In the genomic region with DNA sequence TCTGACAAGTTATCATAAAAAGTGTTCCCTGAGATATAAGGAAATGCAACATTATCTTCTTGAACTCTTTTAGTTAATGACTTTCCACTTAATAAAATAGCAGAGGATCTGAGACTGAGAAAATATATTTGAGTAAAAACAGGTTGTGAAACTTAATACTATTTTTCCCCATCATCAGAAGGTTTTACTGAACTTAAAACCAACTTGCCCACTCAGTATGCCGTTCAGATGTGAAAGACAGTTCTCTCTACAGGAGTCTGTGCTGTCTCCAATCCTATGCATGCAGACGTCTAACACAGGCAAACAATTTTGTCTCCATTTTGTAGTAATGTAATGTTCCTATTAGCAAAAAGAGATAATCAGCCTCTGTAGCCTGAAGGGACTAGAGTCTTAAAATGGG, we compare ENCODE assay signal across 19 cellular contexts. TPM values are rescaled to one million over a fixed set of nuclear protein-coding genes. Genes with fewer than 3 reads are reported as not detected.
DNase-seq lines count a peak whose midpoint lies in the region; ATAC-seq and TF ChIP-seq lines count a peak whose summit lies in the region.
"Had no signal": no experiment of that assay in that cellular context is flagged by ENCODE, and none has a peak within 500 bp of the region (broad histone marks: within the 10 kb centered on the region; RNA-seq: fewer than 3 reads in every experiment).

No MANE protein-coding gene starts in this region.

- no peaks in the 10 kb centered on the region for H3K27me3 ChIP-seq in ascending aorta

- DNase-seq in GM13977 (ENCODE audit: low spot score) (peak; percentile 34), ascending aorta (ENCODE audit: low spot score in 2 of 2) (no peak), NCI-H2081 (lab: John Stamatoyannopoulos, UW) (no peak)
- DNase-seq: activated CD4-positive, alpha-beta T cell treated with anti-CD3 and anti-CD28 coated beads, Interleukin-2, amount 50 U/mL, for 1 hour; activated T-cell treated with anti-CD3 and anti-CD28 coated beads, Interleukin-2, amount 50 U/mL, for 72 hours; central memory CD4-positive, alpha-beta T cell; endodermal cell; left ventricle myocardium inferior; MM.1S; NCI-H774; stimulated activated CD4-positive, alpha-beta T cell treated with anti-CD3 and anti-CD28 coated beads, Interleukin-4, amount 100 ng/mL, for 1 hour; trophoblast cell had no signal

- no peaks in the 10 kb centered on the region for H3K9me3 ChIP-seq in ascending aorta

- no peak overlapping the region for H3K27ac ChIP-seq in ascending aorta
- H3K27ac ChIP-seq: left ventricle myocardium inferior had no signal

- H3K36me3 ChIP-seq in ascending aorta: no peaks in the 10 kb centered on the region
- H3K36me3 ChIP-seq: left ventricle myocardium inferior had no signal

- intact Hi-C loops in ascending aorta (cut with DNase I): no loop called here

- H3K4me3 ChIP-seq in ascending aorta: no peak overlapping the region
- H3K4me3 ChIP-seq: left ventricle myocardium inferior had no signal

- in situ Hi-C loops in GM13977 (cut with MboI; ENCODE audit: low pct_unique_long_range_greater_than_20kb, low sequenced_read_pairs, unreplicated experiment): no loop called here

- TF ChIP-seq CTCF in GM13977 (IDR thresholded peaks at IDR 0.05; ENCODE audit: extremely low read depth, insufficient read depth, missing control alignments) (no peak), ascending aorta (IDR thresholded peaks at IDR 0.05) (no peak)

- no peaks in the 10 kb centered on the region for H3K4me1 ChIP-seq in ascending aorta
- H3K4me1 ChIP-seq: left ventricle myocardium inferior had no signal

- ATAC-seq in GM19351 (IDR thresholded peaks at IDR 0.05; ENCODE audit: unreplicated experiment): peak; percentile 90
- ATAC-seq in GM21825 (IDR thresholded peaks at IDR 0.05; ENCODE audit: unreplicated experiment): peak; percentile 49
- ATAC-seq in HG03280 (IDR thresholded peaks at IDR 0.05; ENCODE audit: unreplicated experiment): peak; percentile 55
- ATAC-seq in GM19455 (IDR thresholded peaks at IDR 0.05; ENCODE audit: unreplicated experiment): no peak
- no peak for ATAC-seq in HG03460 (IDR thresholded peaks at IDR 0.05; ENCODE audit: unreplicated experiment)
- ATAC-seq: activated T-cell treated with anti-CD3 and anti-CD28 coated beads, Interleukin-2, amount 50 U/mL, for 72 hours; HCT116 had no signal

RNA-seq across cellular contexts. Expression of a gene that starts 38.2 kb away (rescaled TPM):
- total RNA-seq in ascending aorta: not detected
- total RNA-seq: endodermal cell, left ventricle myocardium inferior, osteocyte had no signal

Comparison
In these comparisons a context has a peak if more than half of its experiments do, and no peak if none do; other contexts are left out.
1. ATAC-seq: peak in GM19351 (single experiment), GM21825 (single experiment) and HG03280 (single experiment); none in GM19455 (single experiment) and HG03460 (single experiment).